Comparison of ENCODE assay signal across 1 cellular context in the genomic region with DNA sequence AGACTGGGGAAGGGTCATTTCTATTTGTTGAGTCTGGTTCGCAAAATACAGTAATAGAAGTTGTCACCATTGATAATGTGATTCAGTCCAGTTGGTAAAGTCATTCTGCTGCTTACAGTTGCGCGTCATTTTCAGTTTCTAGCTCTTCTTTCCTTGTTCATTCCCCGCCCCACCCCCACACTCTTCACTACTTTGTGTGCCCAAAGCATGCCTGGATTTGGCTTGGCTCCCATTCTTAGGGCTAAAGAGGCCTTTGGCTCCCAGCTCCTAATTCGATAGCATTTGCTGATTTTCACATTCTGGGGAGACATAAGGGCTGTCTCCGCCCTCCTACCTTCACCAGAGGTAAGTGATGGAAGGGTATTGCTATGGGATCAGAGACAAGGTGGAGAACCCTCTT.
TF ChIP-seq lines count a peak whose summit lies in the region.

No MANE protein-coding gene starts in this region.

TF ChIP-seq in HepG2, 621 proteins besides CTCF, POLR2A, EP300 and RAD21:
- no peak for TF ChIP-seq ZNF589 (CRISPR knock-in tag; conservative IDR thresholded peaks at IDR 0.05)
- TF ChIP-seq U2AF2 (IDR thresholded peaks at IDR 0.05; ENCODE audit: low read depth, low read length): no peak
- TF ChIP-seq NFIB (CRISPR knock-in tag; IDR thresholded peaks at IDR 0.05; ENCODE audit: borderline replicate concordance): no peak
- no peak for TF ChIP-seq NR2F1 (CRISPR knock-in tag; IDR thresholded peaks at IDR 0.05)
- TF ChIP-seq MXD4 (CRISPR knock-in tag; IDR thresholded peaks at IDR 0.05): no peak
- no peak for TF ChIP-seq MED1 (CRISPR knock-in tag; IDR thresholded peaks at IDR 0.05)
- TF ChIP-seq MEF2D (CRISPR knock-in tag; IDR thresholded peaks at IDR 0.05): no peak
- no peak for TF ChIP-seq ZNF24 (IDR thresholded peaks at IDR 0.05)
- no peak for TF ChIP-seq ZFP36L2 (CRISPR knock-in tag; IDR thresholded peaks at IDR 0.05)
